ENCODE assay signal across 1 cellular context in the genomic region with DNA sequence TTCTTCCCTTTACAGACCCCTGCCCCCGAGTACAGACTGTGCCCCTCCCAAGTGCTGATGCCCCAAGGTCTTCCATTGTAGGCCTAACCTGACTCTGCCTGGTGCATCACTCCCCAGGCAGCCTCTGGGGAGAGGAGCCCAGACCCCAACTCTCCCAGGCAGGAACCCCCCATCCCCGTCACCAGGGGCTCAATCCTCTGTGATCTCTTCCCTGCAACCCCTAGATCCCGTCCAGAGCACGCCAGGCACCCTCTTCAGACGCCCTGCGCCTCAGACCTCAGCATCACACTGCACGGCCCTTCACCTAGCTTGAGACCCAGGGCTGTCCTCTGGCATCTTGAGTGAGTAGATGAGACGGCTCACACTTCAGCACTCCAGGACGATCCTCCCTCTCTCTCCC.
TF ChIP-seq lines count a peak whose summit lies in the region.

No MANE protein-coding gene starts in this region.

TF ChIP-seq in K562, 482 proteins besides CTCF, POLR2A, EP300 and RAD21 (continued from another document):
- TF ChIP-seq ZFX (CRISPR knock-in tag; IDR thresholded peaks at IDR 0.05) (0 out of 2 replicates have a peak, but pooled peaks have one; percentile 2), SMARCE1 (IDR thresholded peaks at IDR 0.05) (no peak), SIN3A (IDR thresholded peaks at IDR 0.05; ENCODE audit: borderline replicate concordance in 2 of 2, control insufficient read depth in 1 of 2, low read depth in 2 of 2, low read length in 2 of 2) (no peak)
